ENCODE assay signal across 7 cellular contexts in the genomic region with DNA sequence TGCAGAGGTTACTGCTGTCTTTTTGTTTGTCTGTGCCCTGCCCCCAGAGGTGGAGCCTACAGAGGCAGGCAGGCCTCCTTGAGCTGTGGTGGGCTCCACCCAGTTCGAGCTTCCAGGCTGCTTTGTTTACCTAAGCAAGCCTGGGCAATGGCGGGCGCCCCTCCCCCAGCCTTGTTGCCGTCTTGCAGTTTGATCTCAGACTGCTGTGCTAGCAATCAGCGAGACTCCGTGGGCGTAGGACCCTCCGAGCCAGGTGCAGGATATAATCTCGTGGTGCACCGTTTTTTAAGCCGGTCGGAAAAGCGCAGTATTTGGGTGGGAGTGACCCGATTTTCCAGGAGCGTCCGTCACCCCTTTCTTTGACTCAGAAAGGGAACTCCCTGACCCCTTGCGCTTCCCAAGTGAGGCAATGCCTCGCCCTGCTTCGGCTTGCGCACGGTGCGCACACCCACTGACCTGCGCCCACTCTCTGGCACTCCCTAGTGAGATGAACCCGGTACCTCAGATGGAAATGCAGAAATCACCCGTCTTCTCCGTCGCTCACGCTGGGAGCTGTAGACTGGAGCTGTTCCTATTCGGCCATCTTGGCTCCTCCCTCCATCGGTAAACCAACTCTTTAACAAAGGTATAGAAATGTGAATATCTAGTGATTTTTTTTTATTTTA. TPM values are rescaled to one million over a fixed set of nuclear protein-coding genes. Genes with fewer than 3 reads are reported as not detected.
DNase-seq lines count a peak whose midpoint lies in the region; ATAC-seq, FAIRE-seq and TF ChIP-seq lines count a peak whose summit lies in the region.
"Not testable (repeated sequence)": the region's sequence is repeated elsewhere in the genome, so short reads cannot be mapped to it uniquely, and the experiment has no call there.

No MANE protein-coding gene starts in this region.

- not testable (repeated sequence) for H3K27ac ChIP-seq in GM23338 (ENCODE audit: low read depth); HUES48 (ENCODE audit: low read depth, low read length); K562 (ENCODE audit: extremely low read depth, low read depth, low read length); transverse colon

- peak overlapping the region; percentile 56 for H3K4me2 ChIP-seq in GM23338
- not testable (repeated sequence) for H3K4me2 ChIP-seq in K562 (ENCODE audit: insufficient read depth, low read length)

- H3K9me2 ChIP-seq in GM23338 (ENCODE audit: insufficient read depth) = not testable (repeated sequence)

- FAIRE-seq in K562 (lab: Jason Lieb, UNC) = not testable (repeated sequence)

- not testable (repeated sequence) for H3K9me1 ChIP-seq in K562 (ENCODE audit: control insufficient read depth, insufficient read depth, low read length)

- not testable (repeated sequence) for TF ChIP-seq RAD21 in K562 (CRISPR knock-in tag; conservative IDR thresholded peaks at IDR 0.05 in 1 of 2, IDR thresholded peaks at IDR 0.05 in 1 of 2)

- H3K4me1 Mint-ChIP-seq in GM23338, nephron progenitor cell: not testable (repeated sequence)

- H3K4me1 ChIP-seq in GM23338 (ENCODE audit: insufficient read depth); HUES48 (ENCODE audit: control insufficient read depth, insufficient read depth, low read length); K562 (replicated peaks in 1 of 2; ENCODE audit: control insufficient read depth in 2 of 2, insufficient read depth in 2 of 2, low read length in 2 of 2); transverse colon: not testable (repeated sequence)

- not testable (repeated sequence) for H3K27me3 Mint-ChIP-seq in GM23338 (ENCODE audit: insufficient read depth, low read depth, poor library complexity); nephron progenitor cell (ENCODE audit: low read depth, poor library complexity)

- POLR2A ChIA-PET in K562 (lab: Yijun Ruan, JAX) = interaction anchor here (1.3 kb wide), 1 partner anchor 12 kb away, joined by 3 read pairs; no protein-coding TSS in a partner anchor

- H2AFZ ChIP-seq in GM23338 = peak overlapping the region; percentile 66; the same call in 1 of the 2 replicates
- peak overlapping the region; percentile 90 for H2AFZ ChIP-seq in K562 (ENCODE audit: low read depth, low read length)

- in situ Hi-C loops in K562 (cut with MboI) = not testable (repeated sequence)
- in situ Hi-C loops in transverse colon (cut with MboI; ENCODE audit: low pct_ligation_motif_present in 1 of 4, low pct_unique_long_range_greater_than_20kb in 1 of 4, low sequenced_read_pairs in 3 of 4) = loop anchor here in 1 of 4 donors (25.0 kb wide), 1 partner anchor 435 kb away; no protein-coding TSS in a partner anchor

- not testable (repeated sequence) for H3K9me3 ChIP-seq in HUES48 (ENCODE audit: control insufficient read depth, insufficient read depth, low read length); K562 (replicated peaks; ENCODE audit: control insufficient read depth, insufficient read depth, low read depth, low read length); transverse colon

- H3K36me3 ChIP-seq in GM23338 (ENCODE audit: insufficient read depth); HUES48 (ENCODE audit: control insufficient read depth, insufficient read depth, low read length); K562 (ENCODE audit: control insufficient read depth, insufficient read depth, low read length); transverse colon: not testable (repeated sequence)

- H3K4me3 ChIP-seq in GM23338 (peak overlapping the region; percentile 36), HUES48 (ENCODE audit: low read depth, low read length) (peak overlapping the region; percentile 18; the same call in 1 of the 2 replicates), K562 (peak overlapping the region; percentile 38)
- not testable (repeated sequence) for H3K4me3 ChIP-seq in transverse colon

- not testable (repeated sequence) for H3K9me3 Mint-ChIP-seq in GM23338
- H3K9me3 Mint-ChIP-seq in nephron progenitor cell = peaks cover 20% of the 10 kb centered on the region

- not testable (repeated sequence) for DNase-seq in GM23338 (ENCODE audit: low spot score); K562 (ENCODE audit: extremely low read depth in 1 of 4, low spot score in 3 of 4)
- DNase-seq in NCI-H146 (lab: John Stamatoyannopoulos, UW) (peak; percentile 9), head of caudate nucleus (peak in 27 of 42 donors; percentile 6 to 62 (median 22)), nephron progenitor cell (peak; percentile 18), transverse colon (peak; percentile 17)

- CTCF ChIA-PET in K562 (lab: Yijun Ruan, JAX; ENCODE audit: low intra/inter-chr PET ratio) = not testable (repeated sequence)

- not testable (repeated sequence) for TF ChIP-seq CTCF in GM23338 (conservative IDR thresholded peaks at IDR 0.05; ENCODE audit: low read depth in 2 of 2); K562 (IDR thresholded peaks at IDR 0.05 in 2 of 3, conservative IDR thresholded peaks at IDR 0.05 in 1 of 3; ENCODE audit: insufficient read depth in 2 of 3, low read depth in 1 of 3, low read length in 3 of 3); nephron progenitor cell (IDR thresholded peaks at IDR 0.05); transverse colon (IDR thresholded peaks at IDR 0.05)

- ATAC-seq in GM23338 = not testable (repeated sequence)
- 0 out of 3 replicates have a peak, but pooled peaks have one; percentile 39 for ATAC-seq in K562

- not testable (repeated sequence) for TF ChIP-seq POLR2A in K562 (conservative IDR thresholded peaks at IDR 0.05); transverse colon (IDR thresholded peaks at IDR 0.05)

- H3F3A ChIP-seq in GM23338 (replicated peaks; ENCODE audit: low read depth) = not testable (repeated sequence)

- not testable (repeated sequence) for H4K20me1 ChIP-seq in GM23338 (replicated peaks; ENCODE audit: insufficient read depth); K562 (replicated peaks; ENCODE audit: control insufficient read depth, insufficient read depth, low read length)

- not testable (repeated sequence) for H3K9ac ChIP-seq in HUES48 (ENCODE audit: low read depth, low read length); K562 (ENCODE audit: insufficient read depth in 1 of 2, low read depth in 2 of 2, low read length in 2 of 2)

- peak overlapping the region; percentile 88 for H3K27ac Mint-ChIP-seq in GM23338
- H3K27ac Mint-ChIP-seq in nephron progenitor cell = not testable (repeated sequence)

- intact Hi-C loops in K562 (cut with micrococcal nuclease) = loop anchor here (10.0 kb wide), 1 partner anchor 253 kb away; no protein-coding TSS in a partner anchor
- intact Hi-C loops in head of caudate nucleus (cut with DNase I); transverse colon (cut with DNase I; ENCODE audit: low total_unique reads): not testable (repeated sequence)

- not testable (repeated sequence) for TF ChIP-seq EP300 in K562 (IDR thresholded peaks at IDR 0.05; ENCODE audit: low read length); transverse colon (IDR thresholded peaks at IDR 0.05; ENCODE audit: low read depth)

- BruUV-seq in K562 (replicated peaks; lab: Mats Ljungman, UMichigan) = not testable (repeated sequence)

- H3K36me3 Mint-ChIP-seq in GM23338 (ENCODE audit: low read depth); nephron progenitor cell (ENCODE audit: low read depth): not testable (repeated sequence)

- WGBS in K562 (ENCODE audit: insufficient coverage, low coverage, missing lambda C conversion rate) = 2% methylated on average over 11 of the region's 30 CpGs
- 77 to 93% methylated on average over 7 to 27 of the region's 30 CpGs for WGBS in transverse colon (ENCODE audit: low coverage in 1 of 2), 2 donors

- not testable (repeated sequence) for H3K27me3 ChIP-seq in GM23338 (ENCODE audit: insufficient read depth); HUES48 (ENCODE audit: control insufficient read depth, insufficient read depth, low read length); K562 (ENCODE audit: control insufficient read depth in 2 of 2, insufficient read depth in 2 of 2, low read length in 2 of 2); transverse colon

- H3K4me3 Mint-ChIP-seq in GM23338 = peak overlapping the region; percentile 52
- H3K4me3 Mint-ChIP-seq in nephron progenitor cell = peak overlapping the region; percentile 54

- H3K79me2 ChIP-seq in GM23338 (replicated peaks; ENCODE audit: insufficient read depth); K562 (ENCODE audit: control insufficient read depth, insufficient read depth, low read length): not testable (repeated sequence)

RNA-seq across cellular contexts. Expression of gene SELENOK, which starts 35.7 kb away (rescaled TPM):
- total RNA-seq in GM23338 (2014; rRNA removed; shearing (Covaris generic)) = 21.4 and 26.4 TPM in 2 replicates
- polyA plus RNA-seq in GM23338 (2016; fragmentation: Nextera tagmentation; extraction: Ambion mirVana) = 168 and 182 TPM in 2 replicates
- total RNA-seq in K562 (2011; cell fraction: chromatin; rRNA removed; ENCODE audit: low replicate concordance) = 20.0 and 31.3 TPM in 2 replicates
- 26.8 and 30.0 TPM in 2 replicates for total RNA-seq in K562 (2011; cell fraction: nucleolus; rRNA removed)
- total RNA-seq in K562 (2011; cell fraction: nucleoplasm; rRNA removed) = 33.1 and 41.2 TPM in 2 replicates
- total RNA-seq in K562 (2014; rRNA removed) = 28.7 and 29.7 TPM in 2 replicates
- 34.8 and 43.9 TPM in 2 replicates for total RNA-seq in K562 (2014; rRNA removed; fragmentation: Illumina TruSeq; extraction: Trizol)
- 12.6 and 18.3 TPM in 2 replicates for total RNA-seq in K562 (2015; rRNA removed; fragmentation: Illumina TruSeq; extraction: Trizol)
- total RNA-seq in K562 (2021) = 23.5 and 27.9 TPM in 2 replicates
- 83.9 and 102 TPM in 2 replicates for polyA plus RNA-seq in K562 (2011; rRNA removed)
- 14.1 and 29.2 TPM in 2 replicates for polyA plus RNA-seq in K562 (2011; cell fraction: cytosol; rRNA removed)
- polyA plus RNA-seq in K562 (2011; cell fraction: nucleus; rRNA removed) = 10.8 and 22.6 TPM in 2 replicates
- polyA plus RNA-seq in K562 (2012) = 20.8 and 36.9 TPM in 2 replicates
- 23.9 and 28.2 TPM in 2 replicates for polyA plus RNA-seq in K562 (2014; fragmentation: Illumina TruSeq; extraction: Trizol)
- polyA plus RNA-seq in K562 (2014; fragmentation: Nextera tagmentation; extraction: Ambion mirVana) = 100 to 1,000 TPM; 150 to 164 TPM
- 39.3 and 46.7 TPM in 2 replicates for polyA plus RNA-seq in K562 (2014; rRNA removed)
- 13.8 and 19.5 TPM in 2 replicates for polyA minus RNA-seq in K562 (2011; rRNA and poly(A)+ RNA removed)
- polyA minus RNA-seq in K562 (2011; cell fraction: cytosol; rRNA and poly(A)+ RNA removed) = 7.3 and 7.7 TPM in 2 replicates
- polyA minus RNA-seq in K562 (2011; cell fraction: nucleus; rRNA and poly(A)+ RNA removed) = 5.9 and 10.1 TPM in 2 replicates
- 10 to 100 TPM; 14.6 to 77.4 (median 35.6) TPM for total RNA-seq in transverse colon

RNA-seq across cellular contexts. Expression of gene ACTR8, which starts 45.4 kb away (rescaled TPM):
- total RNA-seq in GM23338 (2014; rRNA removed; shearing (Covaris generic)) = 23.0 and 25.7 TPM in 2 replicates
- polyA plus RNA-seq in GM23338 (2016; fragmentation: Nextera tagmentation; extraction: Ambion mirVana) = 16.2 and 19.8 TPM in 2 replicates
- total RNA-seq in K562 (2011; cell fraction: chromatin; rRNA removed; ENCODE audit: low replicate concordance) = 14.3 and 21.9 TPM in 2 replicates
- 7.2 and 10.8 TPM in 2 replicates for total RNA-seq in K562 (2011; cell fraction: nucleolus; rRNA removed)
- 8.1 and 11.1 TPM in 2 replicates for total RNA-seq in K562 (2011; cell fraction: nucleoplasm; rRNA removed)
- 14.2 and 17.5 TPM in 2 replicates for total RNA-seq in K562 (2014; rRNA removed)
- 18.5 and 18.7 TPM in 2 replicates for total RNA-seq in K562 (2014; rRNA removed; fragmentation: Illumina TruSeq; extraction: Trizol)
- 18.1 and 19.1 TPM in 2 replicates for total RNA-seq in K562 (2015; rRNA removed; fragmentation: Illumina TruSeq; extraction: Trizol)
- 17.5 and 24.2 TPM in 2 replicates for total RNA-seq in K562 (2021)
- 13.3 and 19.1 TPM in 2 replicates for polyA plus RNA-seq in K562 (2011; rRNA removed)
- polyA plus RNA-seq in K562 (2011; cell fraction: cytosol; rRNA removed) = 6.9 and 7.4 TPM in 2 replicates
- 10.2 and 11.3 TPM in 2 replicates for polyA plus RNA-seq in K562 (2011; cell fraction: nucleus; rRNA removed)
- polyA plus RNA-seq in K562 (2012) = 10.9 and 13.3 TPM in 2 replicates
- 13.8 and 14.0 TPM in 2 replicates for polyA plus RNA-seq in K562 (2014; fragmentation: Illumina TruSeq; extraction: Trizol)
- polyA plus RNA-seq in K562 (2014; fragmentation: Nextera tagmentation; extraction: Ambion mirVana) = 1 to 10 TPM; 4.8 to 6.6 TPM
- 10.9 and 14.4 TPM in 2 replicates for polyA plus RNA-seq in K562 (2014; rRNA removed)
- 37.5 and 40.3 TPM in 2 replicates for polyA minus RNA-seq in K562 (2011; rRNA and poly(A)+ RNA removed)
- polyA minus RNA-seq in K562 (2011; cell fraction: cytosol; rRNA and poly(A)+ RNA removed) = 8.6 and 14.4 TPM in 2 replicates
- polyA minus RNA-seq in K562 (2011; cell fraction: nucleus; rRNA and poly(A)+ RNA removed) = 7.8 and 12.9 TPM in 2 replicates
- 10 to 100 TPM; 23.2 to 31.8 (median 28.7) TPM for total RNA-seq in transverse colon
